ENCODE assay signal across 8 cellular contexts in genomic region chr12:81078469-81079196, GRCh38. TPM values are rescaled to one million over a fixed set of nuclear protein-coding genes. Genes with fewer than 3 reads are reported as not detected.
DNase-seq lines count a peak whose midpoint lies in the region; ATAC-seq, FAIRE-seq and TF ChIP-seq lines count a peak whose summit lies in the region.

No MANE protein-coding gene starts in this region.

- H3K27me3 Mint-ChIP-seq in HFFc6 (ENCODE audit: insufficient read depth): peaks cover 3% of the 10 kb centered on the region; the same call in 1 of the 2 replicates
- H3K27me3 Mint-ChIP-seq in activated naive CD8-positive, alpha-beta T cell treated with anti-CD3 and anti-CD28 coated beads, Interleukin-2, amount 50 U/mL, for 24 hours: peaks cover 16% of the 10 kb centered on the region

- 5% methylated on average over 10 of the region's 10 CpGs for WGBS in smooth muscle cell (ENCODE audit: low lambda C conversion rate)

- FAIRE-seq in kidney (lab: Jason Lieb, UNC): no peak

- peak overlapping the region; percentile 95 for H3K4me2 ChIP-seq in smooth muscle cell

- H3K9me3 ChIP-seq in kidney (ENCODE audit: control insufficient read depth in 1 of 2, low read length in 2 of 2) (no peaks in the 10 kb centered on the region), smooth muscle cell (replicated peaks; ENCODE audit: low read depth) (no peaks in the 10 kb centered on the region)

- H3K9ac ChIP-seq in kidney (ENCODE audit: low read length in 2 of 2) (peak overlapping the region; percentile 67 to 79), smooth muscle cell (ENCODE audit: low read depth) (peak overlapping the region; percentile 62)

- H3K27me3 ChIP-seq in smooth muscle cell (ENCODE audit: low read depth): no peaks in the 10 kb centered on the region

- H2AFZ ChIP-seq in smooth muscle cell (ENCODE audit: low read depth): peak overlapping the region; percentile 98

- H3K36me3 Mint-ChIP-seq in HFFc6 (ENCODE audit: low read depth): no peaks in the 10 kb centered on the region
- H3K36me3 Mint-ChIP-seq in activated naive CD8-positive, alpha-beta T cell treated with anti-CD3 and anti-CD28 coated beads, Interleukin-2, amount 50 U/mL, for 24 hours (ENCODE audit: low read depth): no peaks in the 10 kb centered on the region

- H3K4me1 ChIP-seq in kidney (ENCODE audit: control insufficient read depth in 1 of 2, insufficient read depth in 1 of 2, low read depth in 1 of 2, low read length in 2 of 2) (peaks cover 3 to 7% of the 10 kb centered on the region in 2 donors), smooth muscle cell (ENCODE audit: low read depth) (peaks cover 22% of the 10 kb centered on the region)

- no peak overlapping the region for H3K27ac Mint-ChIP-seq in HFFc6
- no peak overlapping the region for H3K27ac Mint-ChIP-seq in activated naive CD8-positive, alpha-beta T cell treated with anti-CD3 and anti-CD28 coated beads, Interleukin-2, amount 50 U/mL, for 24 hours

- TF ChIP-seq CTCF in HFFc6 (IDR thresholded peaks at IDR 0.05) (no peak), choroid plexus epithelial cell (conservative IDR thresholded peaks at IDR 0.05; ENCODE audit: low read depth, low read length) (no peak), kidney (IDR thresholded peaks at IDR 0.05; ENCODE audit: borderline replicate concordance, extremely low read depth, insufficient read depth) (no peak), smooth muscle cell (IDR thresholded peaks at IDR 0.05; ENCODE audit: borderline replicate concordance, insufficient read depth, poor library complexity, severe bottlenecking) (no peak)

- H3K27ac ChIP-seq in kidney (ENCODE audit: low read depth in 2 of 2, low read length in 2 of 2) (peak overlapping the region; percentile 48 to 76), smooth muscle cell (ENCODE audit: low read depth) (peak overlapping the region; percentile 46)

- H3K79me2 ChIP-seq in smooth muscle cell (ENCODE audit: low read depth): peaks cover 12% of the 10 kb centered on the region

- H3F3A ChIP-seq in smooth muscle cell (ENCODE audit: low read depth): no peaks in the 10 kb centered on the region

- peak overlapping the region; percentile 75 for H3K4me3 ChIP-seq in choroid plexus epithelial cell (ENCODE audit: low read depth, low read length)
- peak overlapping the region; percentile 77 to 89 for H3K4me3 ChIP-seq in kidney (ENCODE audit: low read length in 2 of 2)
- H3K4me3 ChIP-seq in smooth muscle cell: peak overlapping the region; percentile 87

- H3K9me3 Mint-ChIP-seq in HFFc6: no peaks in the 10 kb centered on the region
- peaks cover 10% of the 10 kb centered on the region for H3K9me3 Mint-ChIP-seq in activated naive CD8-positive, alpha-beta T cell treated with anti-CD3 and anti-CD28 coated beads, Interleukin-2, amount 50 U/mL, for 24 hours

- H3K4me3 Mint-ChIP-seq in HFFc6: peak overlapping the region; percentile 74
- no peak overlapping the region for H3K4me3 Mint-ChIP-seq in activated naive CD8-positive, alpha-beta T cell treated with anti-CD3 and anti-CD28 coated beads, Interleukin-2, amount 50 U/mL, for 24 hours

- no peaks in the 10 kb centered on the region for H4K20me1 ChIP-seq in smooth muscle cell (ENCODE audit: low read depth)

- H3K36me3 ChIP-seq in kidney (ENCODE audit: control insufficient read depth in 1 of 2, insufficient read depth in 2 of 2, low read length in 2 of 2) (no peaks in the 10 kb centered on the region), smooth muscle cell (ENCODE audit: low read depth) (no peaks in the 10 kb centered on the region)

- ATAC-seq in GM21390 (IDR thresholded peaks at IDR 0.05; ENCODE audit: unreplicated experiment): no peak
- no peak for ATAC-seq in activated naive CD8-positive, alpha-beta T cell treated with anti-CD3 and anti-CD28 coated beads, Interleukin-2, amount 50 U/mL, for 24 hours

- peaks cover 17% of the 10 kb centered on the region for H3K4me1 Mint-ChIP-seq in HFFc6 (ENCODE audit: low read depth)
- no peaks in the 10 kb centered on the region for H3K4me1 Mint-ChIP-seq in activated naive CD8-positive, alpha-beta T cell treated with anti-CD3 and anti-CD28 coated beads, Interleukin-2, amount 50 U/mL, for 24 hours

- intact Hi-C loops in kidney (cut with DNase I): no loop called here

- peak; percentile 0 for DNase-seq in HFFc6
- DNase-seq in choroid plexus epithelial cell (ENCODE audit: low read depth): peak; percentile 78
- DNase-seq in kidney: no peak
- no peak for DNase-seq in smooth muscle cell (lab: John Stamatoyannopoulos, UW; ENCODE audit: unreplicated experiment)
- no peak for DNase-seq in activated naive CD8-positive, alpha-beta T cell treated with anti-CD3 and anti-CD28 coated beads, Interleukin-2, amount 50 U/mL, for 24 hours
- no peak for DNase-seq in activated CD4-positive, CD25-positive, alpha-beta regulatory T cell (lab: John Stamatoyannopoulos, UW)
- no peak for DNase-seq in NCI-H2171 (lab: John Stamatoyannopoulos, UW)

RNA-seq across cellular contexts. Expression of gene ACSS3, which starts 0.8 kb away (rescaled TPM):
- total RNA-seq in HFFc6 (2021; fragmentation: NEBNext Ultra II Directional; extraction: Animal tissue kit (Norgen Biotek cat#: 25700)): 1 to 10 TPM in 1 of 6 experiments, under 1 TPM in 5; 0.66 to 1.1 (median 0.91) TPM
- 21.2 TPM for total RNA-seq in kidney
- 18.9 TPM for polyA plus RNA-seq in kidney (ENCODE audit: insufficient read depth, low read depth, low replicate concordance)
- total RNA-seq in smooth muscle cell: 8.0 and 15.5 TPM in 2 replicates
- polyA plus RNA-seq in smooth muscle cell: 6.4 and 7.0 TPM in 2 replicates

Comparison
In these comparisons a context has a peak if more than half of its experiments do, and no peak if none do; other contexts are left out.
1. DNase-seq: peak in HFFc6 (single experiment) and choroid plexus epithelial cell (single experiment); none in kidney (single experiment), smooth muscle cell (single experiment), activated naive CD8-positive, alpha-beta T cell treated with anti-CD3 and anti-CD28 coated beads, Interleukin-2, amount 50 U/mL, for 24 hours (single experiment), activated CD4-positive, CD25-positive, alpha-beta regulatory T cell (0 of 4) and NCI-H2171 (single experiment).
2. Peak in every context shown above with its lines, with median percentiles within 50 percentile points of each other: H3K4me3 ChIP-seq.